Comparison of ENCODE assay signal across 8 cellular contexts in the genomic region with DNA sequence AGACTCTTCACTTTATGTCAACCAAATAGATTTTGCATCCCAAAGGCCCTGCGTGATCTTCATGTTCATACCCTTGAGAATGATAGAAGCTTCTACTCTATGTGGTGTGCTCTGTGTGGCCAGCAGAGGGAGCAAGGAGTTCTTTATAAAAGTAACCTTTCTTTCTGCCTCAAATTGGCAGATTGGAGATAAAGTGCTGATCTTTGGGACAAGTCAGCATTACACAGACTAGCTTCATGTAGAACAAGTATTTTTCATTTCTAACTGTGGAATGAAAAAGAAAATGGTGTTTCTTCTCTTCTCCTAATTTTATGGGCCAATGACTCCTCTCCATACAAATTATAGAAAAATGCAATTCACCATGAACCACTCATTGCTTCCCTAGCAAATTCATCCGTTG.
DNase-seq lines count a peak whose midpoint lies in the region; ATAC-seq and TF ChIP-seq lines count a peak whose summit lies in the region.

No MANE protein-coding gene starts in this region.

- H3K79me2 ChIP-seq in PC-9 (ENCODE audit: low read depth): no peaks in the 10 kb centered on the region

- H3K27me3 ChIP-seq in BJ (ENCODE audit: control insufficient read depth, insufficient read depth, low read length) (no peaks in the 10 kb centered on the region), PC-9 (ENCODE audit: insufficient read depth, low read depth) (no peaks in the 10 kb centered on the region), lower lobe of right lung (ENCODE audit: low read depth) (no peaks in the 10 kb centered on the region), upper lobe of left lung (no peaks in the 10 kb centered on the region)

- peak; percentile 40 for ATAC-seq in GM18519 (IDR thresholded peaks at IDR 0.05; ENCODE audit: low FRiP score, unreplicated experiment)
- peak; percentile 54 for ATAC-seq in HG03175 (IDR thresholded peaks at IDR 0.05; ENCODE audit: unreplicated experiment)
- ATAC-seq in lower lobe of right lung: peak; percentile 69 to 71
- peak in 1 of 2 donors; percentile 75 for ATAC-seq in upper lobe of left lung (ENCODE audit: low FRiP score in 2 of 2)

- TF ChIP-seq CTCF in BJ (IDR thresholded peaks at IDR 0.05; ENCODE audit: insufficient read depth, low read depth, low read length) (peak; percentile 82), PC-9 (conservative IDR thresholded peaks at IDR 0.05) (peak; percentile 71), lower lobe of right lung (IDR thresholded peaks at IDR 0.05) (peak; percentile 72), upper lobe of left lung (IDR thresholded peaks at IDR 0.05) (peak; percentile 22 to 69 (median 49))

- WGBS in upper lobe of left lung, 2 donors: 46 to 59% methylated on average over 2 of the region's 2 CpGs

- DNase-seq in BJ (ENCODE audit: low read depth) (no peak), PC-9 (no peak), dedifferentiated amniotic fluid mesenchymal stem cell (ENCODE audit: extremely low spot score) (peak; percentile 75), lower lobe of right lung (peak; percentile 54), upper lobe of left lung (peak in 1 of 2 donors; percentile 30), T-helper 9 cell (no peak)

- H3K27ac ChIP-seq in PC-9 (no peak overlapping the region), lower lobe of right lung (no peak overlapping the region), upper lobe of left lung (no peak overlapping the region)

- H2AFZ ChIP-seq in PC-9: no peak overlapping the region

- no peak for TF ChIP-seq POLR2A in upper lobe of left lung (IDR thresholded peaks at IDR 0.05)

- H3K9me2 ChIP-seq in PC-9 (ENCODE audit: insufficient read depth): no peaks in the 10 kb centered on the region

- H4K20me1 ChIP-seq in PC-9 (ENCODE audit: insufficient read depth): no peaks in the 10 kb centered on the region

- CTCF ChIA-PET in BJ (lab: Yijun Ruan, JAX): interaction anchor here (0.8 to 1.6 kb wide), 12 partner anchors 9 to 753 kb away, joined by 3 to 5 read pairs (median 4); no protein-coding TSS in a partner anchor
- CTCF ChIA-PET in PC-9 (lab: Charles Lee): no interaction called here

- no peaks in the 10 kb centered on the region for H3F3A ChIP-seq in PC-9 (ENCODE audit: insufficient read depth, low read depth)

- TF ChIP-seq EP300 in upper lobe of left lung (IDR thresholded peaks at IDR 0.05): no peak

- H3K4me3 ChIP-seq in BJ (ENCODE audit: low read depth, low read length) (no peak overlapping the region), PC-9 (no peak overlapping the region), lower lobe of right lung (no peak overlapping the region), upper lobe of left lung (no peak overlapping the region)

- H3K36me3 ChIP-seq in BJ (ENCODE audit: control insufficient read depth, insufficient read depth, low read length) (no peaks in the 10 kb centered on the region), PC-9 (ENCODE audit: low read depth) (no peaks in the 10 kb centered on the region), lower lobe of right lung (no peaks in the 10 kb centered on the region), upper lobe of left lung (no peaks in the 10 kb centered on the region)

- H3K4me1 ChIP-seq in PC-9 (replicated peaks; ENCODE audit: insufficient read depth) (no peaks in the 10 kb centered on the region), lower lobe of right lung (peaks cover 10% of the 10 kb centered on the region), upper lobe of left lung (peaks cover 0 to 11% (median 1%) of the 10 kb centered on the region in 4 donors)

- no peak overlapping the region for H3K4me2 ChIP-seq in PC-9

- intact Hi-C loops in PC-9 (cut with micrococcal nuclease; ENCODE audit: unreplicated experiment) (no loop called here), lower lobe of right lung (cut with DNase I) (no loop called here)

- H3K9me3 ChIP-seq in PC-9 (ENCODE audit: insufficient read depth, low read depth) (no peaks in the 10 kb centered on the region), lower lobe of right lung (no peaks in the 10 kb centered on the region), upper lobe of left lung (no peaks in the 10 kb centered on the region)

- POLR2A ChIA-PET in BJ (lab: Charles Lee) (no interaction called here), PC-9 (lab: Charles Lee; ENCODE audit: unreplicated experiment) (no interaction called here)

- no TSS peak for BruUV-seq in PC-9 (replicated peaks; lab: Mats Ljungman, UMichigan)

Comparison
In these comparisons a context has a peak if more than half of its experiments do, and no peak if none do; other contexts are left out.
1. DNase-seq: peak in dedifferentiated amniotic fluid mesenchymal stem cell (single experiment) and lower lobe of right lung (single experiment); none in BJ (single experiment), PC-9 (0 of 2) and T-helper 9 cell (single experiment).
2. Peak in every context shown above with its lines, with median percentiles within 50 percentile points of each other: CTCF ChIP-seq.